ENCODE assay signal across 8 cellular contexts in the genomic region with DNA sequence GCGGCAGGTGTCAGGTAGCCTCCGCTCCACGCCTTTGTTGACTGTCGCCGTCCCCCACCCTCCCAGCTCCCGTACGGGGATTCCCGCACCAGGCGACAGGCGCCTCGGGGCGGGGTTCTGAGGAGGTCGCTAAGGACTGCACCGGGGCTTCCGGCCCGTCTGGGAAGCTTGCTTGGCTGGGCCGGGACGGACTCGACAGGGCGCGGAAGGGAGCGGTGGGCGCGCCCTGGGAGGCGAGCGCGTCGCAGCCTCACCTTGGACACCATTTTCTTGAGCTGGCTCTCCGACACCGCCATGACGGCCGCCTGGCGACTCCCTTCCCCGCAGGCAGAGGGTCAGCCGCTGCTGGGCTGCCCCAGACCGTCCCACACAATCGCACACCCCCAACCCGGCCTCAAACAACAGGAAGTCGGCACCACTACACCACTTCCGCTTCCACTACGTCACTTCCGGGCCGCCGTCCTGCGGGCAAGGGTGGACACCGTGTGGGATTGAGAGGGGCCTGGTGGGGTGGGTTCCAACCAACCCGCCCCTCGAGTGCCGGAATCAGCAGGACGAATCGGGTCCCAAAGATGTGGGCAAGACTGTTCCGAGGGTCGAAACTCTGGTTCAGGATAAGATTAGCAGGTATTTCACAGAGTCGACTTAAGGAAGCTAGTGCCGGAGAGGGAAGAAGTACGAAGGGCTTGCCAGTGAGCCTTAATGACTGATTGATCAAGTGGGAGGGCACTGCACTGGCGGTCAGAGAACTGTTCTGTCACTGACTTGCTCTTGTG. TPM values are rescaled to one million over a fixed set of nuclear protein-coding genes. Genes with fewer than 3 reads are reported as not detected.
DNase-seq lines count a peak whose midpoint lies in the region; ATAC-seq and TF ChIP-seq lines count a peak whose summit lies in the region.

A gene with protein sequence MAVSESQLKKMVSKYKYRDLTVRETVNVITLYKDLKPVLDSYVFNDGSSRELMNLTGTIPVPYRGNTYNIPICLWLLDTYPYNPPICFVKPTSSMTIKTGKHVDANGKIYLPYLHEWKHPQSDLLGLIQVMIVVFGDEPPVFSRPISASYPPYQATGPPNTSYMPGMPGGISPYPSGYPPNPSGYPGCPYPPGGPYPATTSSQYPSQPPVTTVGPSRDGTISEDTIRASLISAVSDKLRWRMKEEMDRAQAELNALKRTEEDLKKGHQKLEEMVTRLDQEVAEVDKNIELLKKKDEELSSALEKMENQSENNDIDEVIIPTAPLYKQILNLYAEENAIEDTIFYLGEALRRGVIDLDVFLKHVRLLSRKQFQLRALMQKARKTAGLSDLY (minus strand): TSS at position 422 of the 776 bp plus-strand sequence. CDS start 126 bp downstream, at position 296.

- H3K9ac ChIP-seq in skeletal muscle tissue (ENCODE audit: low read depth in 1 of 3, low read length in 3 of 3): peak within 1 kb of the TSS; percentile 90 to 100 (median 97)

- H3K36me3 ChIP-seq in WERI-Rb-1: peaks cover 22% of the 10 kb centered on the region
- no peaks in the 10 kb centered on the region for H3K36me3 ChIP-seq in breast epithelium
- peaks cover 0 to 6% (median 6%) of the 10 kb centered on the region in 3 donors for H3K36me3 ChIP-seq in skeletal muscle tissue (ENCODE audit: control insufficient read depth in 3 of 3, insufficient read depth in 3 of 3, low read length in 3 of 3)

- intact Hi-C loops in breast epithelium (cut with DNase I; ENCODE audit: low total_unique reads): loop anchor here (5.0 kb wide), 1 partner anchor 204 kb away; a partner anchor contains a TSS

- H3K4me1 ChIP-seq in breast epithelium: no peaks in the 10 kb centered on the region
- H3K4me1 ChIP-seq in skeletal muscle tissue (ENCODE audit: control insufficient read depth in 3 of 3, insufficient read depth in 3 of 3, low read length in 3 of 3): peaks cover 4 to 12% (median 10%) of the 10 kb centered on the region in 3 donors

- no peaks in the 10 kb centered on the region for H3K27me3 ChIP-seq in WERI-Rb-1 (ENCODE audit: insufficient read depth, low read depth, severe bottlenecking)
- no peaks in the 10 kb centered on the region for H3K27me3 ChIP-seq in breast epithelium
- no peaks in the 10 kb centered on the region for H3K27me3 ChIP-seq in skeletal muscle tissue (ENCODE audit: control insufficient read depth in 3 of 3, insufficient read depth in 3 of 3, low read length in 3 of 3)

- no peak for TF ChIP-seq CTCF in WERI-Rb-1 (IDR thresholded peaks at IDR 0.05; ENCODE audit: low read depth, low read length)
- no peak for TF ChIP-seq CTCF in breast epithelium (IDR thresholded peaks at IDR 0.05)

- H3K9me3 ChIP-seq in WERI-Rb-1 (ENCODE audit: severe bottlenecking) (no peaks in the 10 kb centered on the region), breast epithelium (no peaks in the 10 kb centered on the region), iPS-18c (ENCODE audit: control insufficient read depth, insufficient read depth, low read length) (no peaks in the 10 kb centered on the region), skeletal muscle tissue (ENCODE audit: control insufficient read depth in 3 of 3, low read length in 3 of 3) (no peaks in the 10 kb centered on the region)

- ATAC-seq in GM18909 (IDR thresholded peaks at IDR 0.05; ENCODE audit: poor library complexity, unreplicated experiment) (peak; percentile 97), HG03159 (IDR thresholded peaks at IDR 0.05; ENCODE audit: unreplicated experiment) (peak; percentile 95)

- TF ChIP-seq POLR2A in breast epithelium (IDR thresholded peaks at IDR 0.05): peak; percentile 80

- peak within 1 kb of the TSS; percentile 94 for H3K27ac ChIP-seq in WERI-Rb-1
- peak within 1 kb of the TSS; percentile 91 to 98 for H3K27ac ChIP-seq in breast epithelium
- peak within 1 kb of the TSS; percentile 91 for H3K27ac ChIP-seq in skeletal muscle tissue (ENCODE audit: low read depth, low read length)

- DNase-seq in AG08395 (ENCODE audit: low spot score) (peak; percentile 95), NCI-H2227 (lab: John Stamatoyannopoulos, UW; ENCODE audit: unreplicated experiment) (peak; percentile 96), WERI-Rb-1 (peak; percentile 96), breast epithelium (ENCODE audit: low spot score in 2 of 2) (peak; percentile 88 to 93)

- H3K4me3 ChIP-seq in WERI-Rb-1 (ENCODE audit: low read depth, low read length) (peak within 1 kb of the TSS; percentile 54), breast epithelium (peak within 1 kb of the TSS; percentile 84 to 97 (median 86)), iPS-18c (ENCODE audit: insufficient read depth, low read depth, low read length) (peak within 1 kb of the TSS; percentile 76), skeletal muscle tissue (ENCODE audit: low read length in 3 of 3) (peak within 1 kb of the TSS; percentile 82 to 98 (median 96))

RNA-seq across cellular contexts. Expression of the gene that starts here (rescaled TPM):
- total RNA-seq in breast epithelium (100 to 1,000 TPM in 1 of 3 donors, 10 to 100 TPM in 2; 66.5 to 114 (median 72.8) TPM), skeletal muscle tissue (45.4 TPM)

Comparison
In these comparisons a context has a peak if more than half of its experiments do, and no peak if none do; other contexts are left out.
1. Peak in every context shown above with its lines: DNase-seq, ATAC-seq, H3K4me3 ChIP-seq and H3K27ac ChIP-seq.